ENCODE assay signal across 10 cellular contexts in genomic region chr5:177327539-177328522, GRCh38. TPM values are rescaled to one million over a fixed set of nuclear protein-coding genes. Genes with fewer than 3 reads are reported as not detected.
DNase-seq lines count a peak whose midpoint lies in the region; ATAC-seq and TF ChIP-seq lines count a peak whose summit lies in the region.
"Had no signal": no experiment of that assay in that cellular context is flagged by ENCODE, and none has a peak within 500 bp of the region (broad histone marks: within the 10 kb centered on the region; RNA-seq: fewer than 3 reads in every experiment).

No MANE protein-coding gene starts in this region.

- H3K9me3 ChIP-seq in body of pancreas (no peaks in the 10 kb centered on the region), lower lobe of right lung (no peaks in the 10 kb centered on the region), upper lobe of right lung (no peaks in the 10 kb centered on the region)

- no peaks in the 10 kb centered on the region for H3K9me3 Mint-ChIP-seq in activated T-cell treated with anti-CD3 and anti-CD28 coated beads, Interleukin-2, amount 50 U/mL, for 4 hours

- TF ChIP-seq POLR2A in body of pancreas (IDR thresholded peaks at IDR 0.05): no peak

- H3K36me3 Mint-ChIP-seq in activated T-cell treated with anti-CD3 and anti-CD28 coated beads, Interleukin-2, amount 50 U/mL, for 4 hours (ENCODE audit: insufficient read depth): peaks cover 22% of the 10 kb centered on the region

- peak; percentile 69 to 74 for ATAC-seq in activated T-cell treated with anti-CD3 and anti-CD28 coated beads, Interleukin-2, amount 50 U/mL, for 4 hours
- ATAC-seq in body of pancreas (peak; percentile 41), lower lobe of right lung (peak; percentile 48 to 49), upper lobe of right lung (peak; percentile 71), GM21825 (IDR thresholded peaks at IDR 0.05; ENCODE audit: unreplicated experiment) (no peak), HG02938 (IDR thresholded peaks at IDR 0.05; ENCODE audit: unreplicated experiment) (no peak)

- H3K4me3 Mint-ChIP-seq in activated T-cell treated with anti-CD3 and anti-CD28 coated beads, Interleukin-2, amount 50 U/mL, for 4 hours: peak overlapping the region; percentile 5

- WGBS in body of pancreas, 2 donors: 52 to 61% methylated on average over 17 to 27 of the region's 28 CpGs

- H3K4me1 Mint-ChIP-seq in activated T-cell treated with anti-CD3 and anti-CD28 coated beads, Interleukin-2, amount 50 U/mL, for 4 hours (ENCODE audit: low read depth): peaks cover 10% of the 10 kb centered on the region

- H3K4me1 ChIP-seq in body of pancreas (peaks cover 47% of the 10 kb centered on the region), lower lobe of right lung (peaks cover 5% of the 10 kb centered on the region), upper lobe of right lung (no peaks in the 10 kb centered on the region)

- no peaks in the 10 kb centered on the region for H3K27me3 Mint-ChIP-seq in activated T-cell treated with anti-CD3 and anti-CD28 coated beads, Interleukin-2, amount 50 U/mL, for 4 hours (ENCODE audit: low read depth)

- no peak for TF ChIP-seq CTCF in body of pancreas (IDR thresholded peaks at IDR 0.05)
- no peak for TF ChIP-seq CTCF in lower lobe of right lung (IDR thresholded peaks at IDR 0.05)
- no peak for TF ChIP-seq CTCF in upper lobe of right lung (IDR thresholded peaks at IDR 0.05)

- H3K27ac ChIP-seq in body of pancreas: peak overlapping the region; percentile 50 to 75 (median 62)
- H3K27ac ChIP-seq in lower lobe of right lung: peak overlapping the region; percentile 53
- H3K27ac ChIP-seq in upper lobe of right lung: peak overlapping the region; percentile 58

- H3K27me3 ChIP-seq in body of pancreas (no peaks in the 10 kb centered on the region), lower lobe of right lung (ENCODE audit: low read depth) (no peaks in the 10 kb centered on the region), upper lobe of right lung (no peaks in the 10 kb centered on the region)

- no peaks in the 10 kb centered on the region for H3K36me3 ChIP-seq in body of pancreas (replicated peaks in 1 of 2; ENCODE audit: insufficient read depth in 1 of 2, low read depth in 2 of 2)
- peaks cover 34% of the 10 kb centered on the region for H3K36me3 ChIP-seq in lower lobe of right lung
- peaks cover 29% of the 10 kb centered on the region for H3K36me3 ChIP-seq in upper lobe of right lung

- intact Hi-C loops in body of pancreas (cut with DNase I): no loop called here
- intact Hi-C loops in lower lobe of right lung (cut with DNase I): no loop called here
- intact Hi-C loops in upper lobe of right lung (cut with DNase I): no loop called here

- DNase-seq in activated T-cell treated with anti-CD3 and anti-CD28 coated beads, Interleukin-2, amount 50 U/mL, for 4 hours: no peak
- DNase-seq in activated T-cell treated with anti-CD3 and anti-CD28 coated beads, Interleukin-2, amount 50 U/mL, for 1 hour: no peak
- DNase-seq in body of pancreas: peak in 3 of 4 donors; percentile 51 to 66 (median 58)
- DNase-seq in lower lobe of right lung: peak; percentile 42
- peak; percentile 52 for DNase-seq in upper lobe of right lung
- no peak for DNase-seq in activated CD8-positive, alpha-beta memory T cell treated with anti-CD3 and anti-CD28 coated beads for 24 hours
- DNase-seq: AML-193, NCI-H526 had no signal

- H3K4me3 ChIP-seq in body of pancreas (no peak overlapping the region), lower lobe of right lung (no peak overlapping the region), upper lobe of right lung (no peak overlapping the region)

RNA-seq across cellular contexts. Expression of gene MXD3, which starts 16.1 kb away (rescaled TPM):
- 1 to 10 TPM; 3.7 to 5.1 (median 4.3) TPM for total RNA-seq in activated T-cell treated with anti-CD3 and anti-CD28 coated beads, Interleukin-2, amount 50 U/mL, for 4 hours
- total RNA-seq in body of pancreas (10 to 100 TPM; 13.2 to 21.4 TPM), lower lobe of right lung (10.8 TPM), upper lobe of right lung (10.1 TPM)

RNA-seq across cellular contexts. Expression of gene LMAN2, which starts 23.6 kb away (rescaled TPM):
- total RNA-seq in activated T-cell treated with anti-CD3 and anti-CD28 coated beads, Interleukin-2, amount 50 U/mL, for 4 hours: 100 to 1,000 TPM; 120 to 129 (median 127) TPM
- total RNA-seq in body of pancreas (100 to 1,000 TPM; 218 to 227 TPM), lower lobe of right lung (108 TPM), upper lobe of right lung (117 TPM)

RNA-seq across cellular contexts. Expression of gene PRELID1, which starts 24.2 kb away (rescaled TPM):
- 100 to 1,000 TPM; 293 to 372 (median 302) TPM for total RNA-seq in activated T-cell treated with anti-CD3 and anti-CD28 coated beads, Interleukin-2, amount 50 U/mL, for 4 hours
- total RNA-seq in body of pancreas (10 to 100 TPM; 63.3 to 91.8 TPM), lower lobe of right lung (101 TPM), upper lobe of right lung (87.0 TPM)

RNA-seq across cellular contexts. Expression of gene RAB24, which starts 24.3 kb away (rescaled TPM):
- total RNA-seq in activated T-cell treated with anti-CD3 and anti-CD28 coated beads, Interleukin-2, amount 50 U/mL, for 4 hours: 10 to 100 TPM; 26.3 to 29.8 (median 27.5) TPM
- 10 to 100 TPM; 79.1 to 92.0 TPM for total RNA-seq in body of pancreas
- 41.6 TPM for total RNA-seq in lower lobe of right lung
- 36.3 TPM for total RNA-seq in upper lobe of right lung

RNA-seq across cellular contexts. Expression of gene RGS14, which starts 29.9 kb away (rescaled TPM):
- 10 to 100 TPM; 43.7 to 62.3 (median 46.2) TPM for total RNA-seq in activated T-cell treated with anti-CD3 and anti-CD28 coated beads, Interleukin-2, amount 50 U/mL, for 4 hours
- total RNA-seq in body of pancreas (10 to 100 TPM; 15.0 to 39.2 TPM), lower lobe of right lung (16.2 TPM), upper lobe of right lung (17.5 TPM)

Comparison
In these comparisons a context has a peak if more than half of its experiments do, and no peak if none do; other contexts are left out.
1. ATAC-seq: peak in activated T-cell treated with anti-CD3 and anti-CD28 coated beads, Interleukin-2, amount 50 U/mL, for 4 hours (2 of 2), body of pancreas (single experiment), lower lobe of right lung (2 of 2) and upper lobe of right lung (single experiment); none in GM21825 (single experiment) and HG02938 (single experiment).
2. DNase-seq: peak in body of pancreas (3 of 4), lower lobe of right lung (single experiment) and upper lobe of right lung (single experiment); none in activated T-cell treated with anti-CD3 and anti-CD28 coated beads, Interleukin-2, amount 50 U/mL, for 4 hours (single experiment), activated T-cell treated with anti-CD3 and anti-CD28 coated beads, Interleukin-2, amount 50 U/mL, for 1 hour (single experiment) and activated CD8-positive, alpha-beta memory T cell treated with anti-CD3 and anti-CD28 coated beads for 24 hours (single experiment).
3. Peak in every context shown above with its lines, with median percentiles within 50 percentile points of each other: H3K27ac ChIP-seq.